21 cellular contexts compared by ENCODE assay signal in genomic region chr5:92267830-92268229, GRCh38.
"Had no signal": no experiment of that assay in that cellular context is flagged by ENCODE, and none has a peak within 500 bp of the region (broad histone marks: within the 10 kb centered on the region; RNA-seq: fewer than 3 reads in every experiment).

No MANE protein-coding gene starts in this region.

- H3K4me1 ChIP-seq: parathyroid adenoma, right lobe of liver, stomach, thyroid gland had no signal

- H3K27ac ChIP-seq: dorsolateral prefrontal cortex, neutrophil, parathyroid adenoma, right lobe of liver, stomach, thyroid gland had no signal

- H3K36me3 ChIP-seq: neutrophil, right lobe of liver, stomach, thyroid gland had no signal

- H3K27ac Mint-ChIP-seq: immature natural killer cell; naive thymus-derived CD4-positive, alpha-beta T cell; nephron progenitor cell; progenitor cell of endocrine pancreas; stimulated activated naive B cell treated with anti-CD40 and anti-IgM and Interleukin-4, amounts not matched to agents 10 μg/mL and 1 μg/mL and 100 μg/mL, for 72 hours; type B pancreatic cell had no signal

- H2AFZ ChIP-seq: parathyroid adenoma had no signal

- H3K27me3 ChIP-seq: neutrophil, right lobe of liver, stomach, thyroid gland had no signal

- H3K9me3 ChIP-seq: neutrophil, right lobe of liver, stomach, thyroid gland had no signal

- H3K9me3 Mint-ChIP-seq: nephron progenitor cell, type B pancreatic cell had no signal

- H3K9ac ChIP-seq: parathyroid adenoma had no signal

- H3K79me2 ChIP-seq: parathyroid adenoma had no signal

- ATAC-seq: naive thymus-derived CD4-positive, alpha-beta T cell; stimulated activated naive B cell treated with anti-CD40 and anti-IgM and Interleukin-4, amounts not matched to agents 10 μg/mL and 1 μg/mL and 100 μg/mL, for 72 hours had no signal

- H3K27me3 Mint-ChIP-seq: naive thymus-derived CD4-positive, alpha-beta T cell; progenitor cell of endocrine pancreas; stimulated activated naive B cell treated with anti-CD40 and anti-IgM and Interleukin-4, amounts not matched to agents 10 μg/mL and 1 μg/mL and 100 μg/mL, for 72 hours; type B pancreatic cell had no signal

- H3K36me3 Mint-ChIP-seq: immature natural killer cell; naive thymus-derived CD4-positive, alpha-beta T cell; stimulated activated naive B cell treated with anti-CD40 and anti-IgM and Interleukin-4, amounts not matched to agents 10 μg/mL and 1 μg/mL and 100 μg/mL, for 72 hours; type B pancreatic cell had no signal

- H3K4me1 Mint-ChIP-seq: immature natural killer cell; naive thymus-derived CD4-positive, alpha-beta T cell; nephron progenitor cell; stimulated activated naive B cell treated with anti-CD40 and anti-IgM and Interleukin-4, amounts not matched to agents 10 μg/mL and 1 μg/mL and 100 μg/mL, for 72 hours had no signal

- DNase-seq: caudate nucleus; cerebellar nuclear complex; dorsolateral prefrontal cortex; effector CD4-positive, alpha-beta T cell; hypothalamus; immature natural killer cell; islet precursor cell; mesenchymal stem cell; midbrain; naive thymus-derived CD4-positive, alpha-beta T cell; nephron progenitor cell; stimulated activated CD4-positive, alpha-beta T cell treated with anti-CD3 and anti-CD28 coated beads, Interleukin-2, amount 100 ng/mL, for 24 hours; stimulated activated CD4-positive, alpha-beta T cell treated with anti-CD3 and anti-CD28 coated beads, Interleukin-4, amount 100 ng/mL, for 24 hours; stimulated activated naive B cell treated with anti-CD40 and anti-IgM and Interleukin-4, amounts not matched to agents 10 μg/mL and 1 μg/mL and 100 μg/mL, for 72 hours; stomach; thyroid gland had no signal

- H3K4me3 ChIP-seq: dorsolateral prefrontal cortex, right lobe of liver, stomach, thyroid gland had no signal

- H3K4me3 Mint-ChIP-seq: immature natural killer cell; naive thymus-derived CD4-positive, alpha-beta T cell; nephron progenitor cell; stimulated activated naive B cell treated with anti-CD40 and anti-IgM and Interleukin-4, amounts not matched to agents 10 μg/mL and 1 μg/mL and 100 μg/mL, for 72 hours; type B pancreatic cell had no signal
